ENCODE assay signal across 14 cellular contexts in genomic region chr20:35135867-35136586, GRCh38. TPM values are rescaled to one million over a fixed set of nuclear protein-coding genes. Genes with fewer than 3 reads are reported as not detected.
DNase-seq lines count a peak whose midpoint lies in the region; ATAC-seq, FAIRE-seq and TF ChIP-seq lines count a peak whose summit lies in the region.
"Had no signal": no experiment of that assay in that cellular context is flagged by ENCODE, and none has a peak within 500 bp of the region (broad histone marks: within the 10 kb centered on the region; RNA-seq: fewer than 3 reads in every experiment).

No MANE protein-coding gene starts in this region.

- no peak overlapping the region for H3K9ac ChIP-seq in astrocyte (ENCODE audit: low read length)

- no peak overlapping the region for H2AFZ ChIP-seq in astrocyte (ENCODE audit: low read depth, low read length)

- no peak for TF ChIP-seq CTCF in astrocyte (IDR thresholded peaks at IDR 0.05; ENCODE audit: insufficient read depth, low read depth, low read length)
- TF ChIP-seq CTCF in heart right ventricle (IDR thresholded peaks at IDR 0.05), result no peak

- ATAC-seq in heart right ventricle (peak in 7 of 8 donors; percentile 56 to 88 (median 80)), HG02970 (IDR thresholded peaks at IDR 0.05; ENCODE audit: low FRiP score, unreplicated experiment) (no peak), GM21423 (IDR thresholded peaks at IDR 0.05; ENCODE audit: unreplicated experiment) (no peak)
- ATAC-seq: activated T-cell treated with anti-CD3 and anti-CD28 coated beads, Interleukin-2, amount 50 U/mL, for 72 hours; stimulated activated naive CD8-positive, alpha-beta T cell treated with anti-CD3 and anti-CD28 coated beads, Interleukin-15, Interleukin-2, amounts not matched to agents 100 U/mL and 50 U/mL, for 24 hours; WTC11 had no signal

- H3K9me3 ChIP-seq in astrocyte (ENCODE audit: insufficient read depth, low read depth, low read length) (no peaks in the 10 kb centered on the region), heart right ventricle (no peaks in the 10 kb centered on the region)

- no peak overlapping the region for H3K27ac Mint-ChIP-seq in astrocyte (ENCODE audit: unreplicated experiment)
- H3K27ac Mint-ChIP-seq: activated T-cell treated with anti-CD3 and anti-CD28 coated beads, Interleukin-2, amount 50 U/mL, for 72 hours; WTC11 had no signal

- H3K27me3 ChIP-seq in astrocyte (ENCODE audit: insufficient read depth, low read length), result no peaks in the 10 kb centered on the region
- H3K27me3 ChIP-seq in heart right ventricle, result no peaks in the 10 kb centered on the region

- H3K36me3 Mint-ChIP-seq in astrocyte (ENCODE audit: low read depth, unreplicated experiment), result peaks cover 21% of the 10 kb centered on the region

- peak overlapping the region; percentile 30 for H3K4me2 ChIP-seq in astrocyte (ENCODE audit: low read length)

- H3K79me2 ChIP-seq in astrocyte (ENCODE audit: insufficient read depth, low read length), result no peaks in the 10 kb centered on the region

- no peak overlapping the region for H3K4me3 Mint-ChIP-seq in astrocyte (ENCODE audit: unreplicated experiment)
- H3K4me3 Mint-ChIP-seq: activated T-cell treated with anti-CD3 and anti-CD28 coated beads, Interleukin-2, amount 50 U/mL, for 72 hours; WTC11 had no signal

- H3K4me1 ChIP-seq in astrocyte (ENCODE audit: insufficient read depth, low read length) (peaks cover 15% of the 10 kb centered on the region), heart right ventricle (peaks cover 12 to 34% (median 29%) of the 10 kb centered on the region in 9 donors)

- FAIRE-seq in H54 (lab: Jason Lieb, UNC) (no peak), astrocyte (lab: Jason Lieb, UNC) (no peak)
- FAIRE-seq: HTR-8/SVneo had no signal

- 70 to 74% methylated on average over 11 of the region's 11 CpGs for WGBS in heart right ventricle, 2 donors

- intact Hi-C loops in heart right ventricle (cut with DNase I), result loop anchor here in 1 of 10 donors (2.0 kb wide), 1 partner anchor 39 kb away; no protein-coding TSS in a partner anchor

- peaks cover 4% of the 10 kb centered on the region for H3K4me1 Mint-ChIP-seq in astrocyte (ENCODE audit: low read depth, unreplicated experiment)
- H3K4me1 Mint-ChIP-seq: WTC11 had no signal

- H3K27ac ChIP-seq in astrocyte (ENCODE audit: low read depth, low read length), result no peak overlapping the region
- H3K27ac ChIP-seq in heart right ventricle, result peak overlapping the region; percentile 14 to 86 (median 70)
- H3K27ac ChIP-seq in skin epidermis, result peak overlapping the region in 11 of 21 experiments; percentile 12 to 80 (median 54)

- TF ChIP-seq POLR2A in H54 (IDR thresholded peaks at IDR 0.05; ENCODE audit: low read depth, low read length), result no peak

- peak; percentile 40 for DNase-seq in H54 (ENCODE audit: insufficient read length, low spot score)
- DNase-seq in astrocyte (ENCODE audit: low read depth), result peak; percentile 74
- DNase-seq in heart right ventricle, result peak; percentile 29 to 51
- DNase-seq in iPS-NIHi11 (ENCODE audit: low spot score), result no peak
- DNase-seq in hypothalamus (lab: John Stamatoyannopoulos, UW), result no peak
- DNase-seq: activated T-cell treated with anti-CD3 and anti-CD28 coated beads, Interleukin-2, amount 50 U/mL, for 72 hours; NCI-H82; stimulated activated CD4-positive, alpha-beta T cell treated with anti-CD3 and anti-CD28 coated beads, Interleukin-4, amount 100 ng/mL, for 1 hour; stimulated activated naive CD8-positive, alpha-beta T cell treated with anti-CD3 and anti-CD28 coated beads, Interleukin-15, Interleukin-2, amounts not matched to agents 100 U/mL and 50 U/mL, for 24 hours had no signal

- H3K9me3 Mint-ChIP-seq in astrocyte (ENCODE audit: unreplicated experiment), result no peaks in the 10 kb centered on the region
- H3K9me3 Mint-ChIP-seq: activated T-cell treated with anti-CD3 and anti-CD28 coated beads, Interleukin-2, amount 50 U/mL, for 72 hours; WTC11 had no signal

- H3K27me3 Mint-ChIP-seq in astrocyte (ENCODE audit: low read depth, unreplicated experiment), result no peaks in the 10 kb centered on the region

- H4K20me1 ChIP-seq in astrocyte (ENCODE audit: insufficient read depth, low read length), result no peaks in the 10 kb centered on the region

- H3K4me3 ChIP-seq in astrocyte (ENCODE audit: insufficient read depth, low read depth, low read length) (no peak overlapping the region), heart right ventricle (no peak overlapping the region), skin epidermis (no peak overlapping the region)

- H3K36me3 ChIP-seq in astrocyte (ENCODE audit: insufficient read depth, low read length) (peaks cover 27% of the 10 kb centered on the region), heart right ventricle (peaks cover 0 to 99% (median 11%) of the 10 kb centered on the region in 9 donors)

RNA-seq across cellular contexts. Expression of gene EDEM2, which starts 11.1 kb away (rescaled TPM):
- total RNA-seq in astrocyte (32.5 and 33.4 TPM in 2 replicates), heart right ventricle (10 to 100 TPM in 8 of 10 donors, 1 to 10 TPM in 2; 7.2 to 26.1 (median 11.0) TPM)
- 10 to 100 TPM in 1 of 2 donors, 1 to 10 TPM in 1; 6.4 to 24.0 TPM for polyA plus RNA-seq in heart right ventricle

RNA-seq across cellular contexts. Expression of gene PROCR, which starts 35.8 kb away (rescaled TPM):
- total RNA-seq in astrocyte, result 36.2 and 39.5 TPM in 2 replicates
- total RNA-seq in heart right ventricle, result 10 to 100 TPM in 3 of 10 donors, 1 to 10 TPM in 7; 3.0 to 21.1 (median 6.8) TPM
- polyA plus RNA-seq in heart right ventricle, result 10 to 100 TPM; 20.5 to 26.7 TPM

RNA-seq across cellular contexts. Expression of gene TRPC4AP, which starts 43.4 kb away (rescaled TPM):
- 92.0 and 92.6 TPM in 2 replicates for total RNA-seq in astrocyte
- 10 to 100 TPM; 32.2 to 46.4 (median 38.5) TPM for total RNA-seq in heart right ventricle
- 10 to 100 TPM; 26.2 to 32.7 TPM for polyA plus RNA-seq in heart right ventricle

Comparison
In these comparisons a context has a peak if more than half of its experiments do, and no peak if none do; other contexts are left out.
1. DNase-seq: peak in H54 (single experiment), astrocyte (single experiment) and heart right ventricle (2 of 2); none in iPS-NIHi11 (single experiment) and hypothalamus (0 of 51).
2. ATAC-seq: peak in heart right ventricle (7 of 8); none in HG02970 (single experiment) and GM21423 (single experiment).